Comparison of ENCODE assay signal across 8 cellular contexts in genomic region chr4:184288451-184289178, GRCh38.
A peak's percentile ranks its signal among the peaks of the same experiment; 100 is the strongest.
DNase-seq lines count a peak whose midpoint lies in the region; ATAC-seq and TF ChIP-seq lines count a peak whose summit lies in the region.

No MANE protein-coding gene starts in this region.

- H3K79me2 ChIP-seq in DOHH2 (ENCODE audit: control insufficient read depth, low read length): no peaks in the 10 kb centered on the region

- TF ChIP-seq CTCF in DOHH2 (IDR thresholded peaks at IDR 0.05; ENCODE audit: low read depth, low read length, poor library complexity, severe bottlenecking): no peak

- H3K27ac Mint-ChIP-seq in central memory CD8-positive, alpha-beta T cell (ENCODE audit: low read depth): peak overlapping the region; percentile 44
- peak overlapping the region; percentile 89 for H3K27ac Mint-ChIP-seq in stimulated activated naive CD8-positive, alpha-beta T cell treated with anti-CD3 and anti-CD28 coated beads, Interleukin-15, Interleukin-2, amounts not matched to agents 100 ng/mL and 50 ng/mL, for 24 hours

- H3K27me3 ChIP-seq in DOHH2 (ENCODE audit: control insufficient read depth, low read length): no peaks in the 10 kb centered on the region

- peak overlapping the region; percentile 68 for H3K27ac ChIP-seq in DOHH2 (ENCODE audit: low read depth, low read length)

- no peaks in the 10 kb centered on the region for H4K20me1 ChIP-seq in DOHH2 (ENCODE audit: control insufficient read depth, insufficient read depth, low read depth, low read length)

- peak overlapping the region; percentile 32 for H3K4me3 Mint-ChIP-seq in central memory CD8-positive, alpha-beta T cell
- peak overlapping the region; percentile 63 for H3K4me3 Mint-ChIP-seq in stimulated activated naive CD8-positive, alpha-beta T cell treated with anti-CD3 and anti-CD28 coated beads, Interleukin-15, Interleukin-2, amounts not matched to agents 100 ng/mL and 50 ng/mL, for 24 hours

- H3K36me3 ChIP-seq in DOHH2 (ENCODE audit: control insufficient read depth, low read length): no peaks in the 10 kb centered on the region

- no peak for DNase-seq in central memory CD8-positive, alpha-beta T cell (ENCODE audit: low spot score in 2 of 2)
- DNase-seq in activated gamma-delta T cell (lab: John Stamatoyannopoulos, UW) (no peak), GF-D8 (lab: John Stamatoyannopoulos, UW) (no peak)
- DNase-seq in NK-92 treated with Interleukin-12 subunit alpha and Interleukin-12 subunit beta, amount 100 ng/mL, for 24 hours (lab: John Stamatoyannopoulos, UW): no peak

- H3K9me3 Mint-ChIP-seq in central memory CD8-positive, alpha-beta T cell: no peaks in the 10 kb centered on the region
- no peaks in the 10 kb centered on the region for H3K9me3 Mint-ChIP-seq in stimulated activated naive CD8-positive, alpha-beta T cell treated with anti-CD3 and anti-CD28 coated beads, Interleukin-15, Interleukin-2, amounts not matched to agents 100 ng/mL and 50 ng/mL, for 24 hours

- H3K4me3 ChIP-seq in DOHH2 (ENCODE audit: low read length): peak overlapping the region; percentile 50

- peak overlapping the region; percentile 68 for H3K4me2 ChIP-seq in DOHH2 (ENCODE audit: low read length)

- peaks cover 64% of the 10 kb centered on the region for H3K4me1 ChIP-seq in DOHH2 (ENCODE audit: control insufficient read depth, low read length)

- H3K27me3 Mint-ChIP-seq in central memory CD8-positive, alpha-beta T cell: no peaks in the 10 kb centered on the region
- H3K27me3 Mint-ChIP-seq in stimulated activated naive CD8-positive, alpha-beta T cell treated with anti-CD3 and anti-CD28 coated beads, Interleukin-15, Interleukin-2, amounts not matched to agents 100 ng/mL and 50 ng/mL, for 24 hours: no peaks in the 10 kb centered on the region

- ATAC-seq in GM19372 (IDR thresholded peaks at IDR 0.05; ENCODE audit: low read depth, unreplicated experiment) (peak; percentile 59), HG03378 (IDR thresholded peaks at IDR 0.05; ENCODE audit: unreplicated experiment) (peak; percentile 57)
- ATAC-seq in central memory CD8-positive, alpha-beta T cell (replicated peaks; ENCODE audit: extremely low read depth, poor library complexity, severe bottlenecking): peak; percentile 24

- H3K36me3 Mint-ChIP-seq in central memory CD8-positive, alpha-beta T cell (ENCODE audit: insufficient read depth): no peaks in the 10 kb centered on the region
- no peaks in the 10 kb centered on the region for H3K36me3 Mint-ChIP-seq in stimulated activated naive CD8-positive, alpha-beta T cell treated with anti-CD3 and anti-CD28 coated beads, Interleukin-15, Interleukin-2, amounts not matched to agents 100 ng/mL and 50 ng/mL, for 24 hours (ENCODE audit: low read depth)

- H3K4me1 Mint-ChIP-seq in central memory CD8-positive, alpha-beta T cell: peaks cover 12% of the 10 kb centered on the region
- peaks cover 53% of the 10 kb centered on the region for H3K4me1 Mint-ChIP-seq in stimulated activated naive CD8-positive, alpha-beta T cell treated with anti-CD3 and anti-CD28 coated beads, Interleukin-15, Interleukin-2, amounts not matched to agents 100 ng/mL and 50 ng/mL, for 24 hours (ENCODE audit: low read depth)

- H3F3A ChIP-seq in DOHH2 (ENCODE audit: control insufficient read depth, insufficient read depth): peaks cover 21% of the 10 kb centered on the region

- no peaks in the 10 kb centered on the region for H3K9me3 ChIP-seq in DOHH2 (ENCODE audit: control insufficient read depth, insufficient read depth, low read length)

- H3K9me2 ChIP-seq in DOHH2 (replicated peaks; ENCODE audit: control insufficient read depth, low read length): no peaks in the 10 kb centered on the region
